In the genomic region with DNA sequence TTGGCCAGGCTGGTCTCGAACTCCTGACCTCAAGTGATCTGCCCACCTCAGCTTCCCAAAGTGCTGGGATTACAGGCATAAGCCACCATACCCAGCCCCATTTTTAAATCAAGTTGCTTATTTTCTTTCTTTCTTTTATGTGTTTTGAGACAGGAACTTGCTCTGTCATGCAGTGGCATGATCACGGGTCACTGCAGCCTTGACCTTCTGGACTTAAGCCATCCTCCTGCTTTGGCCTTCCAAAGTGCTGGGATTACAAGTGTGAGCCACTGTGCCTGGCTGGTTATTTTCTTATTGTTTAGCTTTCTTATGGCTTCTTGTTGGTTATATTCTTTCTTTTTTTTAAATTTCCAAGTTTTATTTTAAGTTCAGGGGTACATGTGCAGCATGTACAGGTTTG, we compare ENCODE assay signal across 31 cellular contexts.
"Had no signal": no experiment of that assay in that cellular context is flagged by ENCODE, and none has a peak within 500 bp of the region (broad histone marks: within the 10 kb centered on the region; RNA-seq: fewer than 3 reads in every experiment).

No MANE protein-coding gene starts in this region.

- H3K4me3 ChIP-seq: ascending aorta, breast epithelium, cardiac muscle cell, colonic mucosa, gastrocnemius medialis, heart right ventricle, hepatocyte had no signal

- H3K79me2 ChIP-seq: hepatocyte had no signal

- H2AFZ ChIP-seq: hepatocyte had no signal

- FAIRE-seq: endometrium, endothelial cell of umbilical vein had no signal

- H3K4me1 ChIP-seq: ascending aorta, breast epithelium, colonic mucosa, foreskin keratinocyte, gastrocnemius medialis, heart right ventricle had no signal

- H3K9me3 ChIP-seq: ascending aorta, colonic mucosa, gastrocnemius medialis had no signal

- ATAC-seq: activated CD4-positive, alpha-beta T cell treated with anti-CD3 and anti-CD28 coated beads for 36 hours; activated CD8-positive, alpha-beta memory T cell treated with anti-CD3 and anti-CD28 coated beads, Interleukin-2, amount 10 ng/mL, durations not matched to agents 7 days and 5 days; activated CD8-positive, alpha-beta T cell treated with anti-CD3 and anti-CD28 coated beads, Interleukin-2, amount 10 ng/mL, durations not matched to agents 7 days and 5 days; activated naive CD8-positive, alpha-beta T cell treated with anti-CD3 and anti-CD28 coated beads, Interleukin-2, amount 50 U/mL, for 24 hours; esophagus mucosa; foreskin keratinocyte; gastrocnemius medialis; heart right ventricle; T-helper 17 cell had no signal

- H3K27me3 ChIP-seq: ascending aorta, breast epithelium, cardiac muscle cell, colonic mucosa, foreskin keratinocyte, gastrocnemius medialis, heart right ventricle, hepatocyte had no signal

- H3K4me2 ChIP-seq: hepatocyte had no signal

- H3K27ac ChIP-seq: ascending aorta, breast epithelium, cardiac muscle cell, colonic mucosa, epithelial cell of prostate, foreskin keratinocyte, gastrocnemius medialis, heart right ventricle, hepatocyte, WERI-Rb-1 had no signal

- H3K36me3 ChIP-seq: ascending aorta, breast epithelium, cardiac muscle cell, colonic mucosa, gastrocnemius medialis, heart right ventricle, WERI-Rb-1 had no signal

- DNase-seq: activated B cell treated with CpG ODN at 0.5 μM for 24 hours; activated CD4-positive, alpha-beta memory T cell treated with anti-CD3 and anti-CD28 coated beads for 36 hours; activated CD4-positive, alpha-beta T cell treated with anti-CD3 and anti-CD28 coated beads for 36 hours; activated CD4-positive, CD25-positive, alpha-beta regulatory T cell treated with anti-CD3 and anti-CD28 coated beads, Interleukin-2, amount 50 U/mL, for 72 hours; activated CD8-positive, alpha-beta memory T cell treated with anti-CD3 and anti-CD28 coated beads, Interleukin-2, amount 10 ng/mL, durations not matched to agents 7 days and 5 days; activated CD8-positive, alpha-beta memory T cell treated with anti-CD3 and anti-CD28 coated beads, Interleukin-2, amount 50 U/mL, for 4 hours; activated CD8-positive, alpha-beta T cell treated with anti-CD3 and anti-CD28 coated beads, Interleukin-2, amount 10 ng/mL, durations not matched to agents 7 days and 5 days; activated effector memory CD4-positive, alpha-beta T cell treated with anti-CD3 and anti-CD28 coated beads, Interleukin-2, amount 50 U/mL, for 16 hours; activated naive CD4-positive, alpha-beta T cell treated with anti-CD3 and anti-CD28 coated beads for 36 hours; activated naive CD8-positive, alpha-beta T cell treated with anti-CD3 and anti-CD28 coated beads for 36 hours; activated naive CD8-positive, alpha-beta T cell treated with anti-CD3 and anti-CD28 coated beads, Interleukin-2, amount 50 U/mL, for 24 hours; activated T-cell treated with anti-CD3 and anti-CD28 coated beads, Interleukin-2, amount 50 U/mL, for 1 hour; activated T-cell treated with anti-CD3 and anti-CD28 coated beads, Interleukin-2, amount 50 U/mL, for 48 hours; central memory CD4-positive, alpha-beta T cell; cerebellar nuclear complex; colonic mucosa; effector CD8-positive, alpha-beta T cell; foreskin keratinocyte; gastrocnemius medialis; heart right ventricle; T-helper 17 cell; T1000; WERI-Rb-1 had no signal
